17 cellular contexts compared by ENCODE assay signal in genomic region chr1:231186356-231187115, GRCh38. TPM values are rescaled to one million over a fixed set of nuclear protein-coding genes. Genes with fewer than 3 reads are reported as not detected.
DNase-seq lines count a peak whose midpoint lies in the region; ATAC-seq and TF ChIP-seq lines count a peak whose summit lies in the region.
"Had no signal": no experiment of that assay in that cellular context is flagged by ENCODE, and none has a peak within 500 bp of the region (broad histone marks: within the 10 kb centered on the region; RNA-seq: fewer than 3 reads in every experiment).

No MANE protein-coding gene starts in this region.

- H3K27me3 Mint-ChIP-seq in neural crest cell (ENCODE audit: low read depth), result peaks cover 49% of the 10 kb centered on the region

- H3K27ac Mint-ChIP-seq in neural crest cell (ENCODE audit: unreplicated experiment), result peak overlapping the region; percentile 13
- H3K27ac Mint-ChIP-seq: CD4-positive, alpha-beta memory T cell; GM23338; HFFc6 had no signal

- peaks cover 16% of the 10 kb centered on the region for H3K4me1 Mint-ChIP-seq in neural crest cell
- H3K4me1 Mint-ChIP-seq: CD4-positive, alpha-beta memory T cell had no signal

- no peak for ATAC-seq in GM21381 (IDR thresholded peaks at IDR 0.05; ENCODE audit: unreplicated experiment)
- ATAC-seq: A549, GM23338 had no signal

- no peak overlapping the region for H3K4me3 Mint-ChIP-seq in neural crest cell
- H3K4me3 Mint-ChIP-seq: CD4-positive, alpha-beta memory T cell; GM23338; HFFc6 had no signal

- H3K36me3 Mint-ChIP-seq in neural crest cell (ENCODE audit: low read depth), result no peaks in the 10 kb centered on the region
- H3K36me3 Mint-ChIP-seq: CD4-positive, alpha-beta memory T cell had no signal

- no peak for TF ChIP-seq CTCF in neural crest cell (conservative IDR thresholded peaks at IDR 0.05)

- H3K9me3 Mint-ChIP-seq in neural crest cell, result peaks cover 10% of the 10 kb centered on the region

- DNase-seq in activated effector memory CD4-positive, alpha-beta T cell treated with anti-CD3 and anti-CD28 coated beads, Interleukin-2, amount 50 U/mL, for 16 hours, result peak; percentile 28
- no peak for DNase-seq in activated effector memory CD4-positive, alpha-beta T cell treated with Interleukin-2 at 50 U/mL for 16 hours
- peak; percentile 52 for DNase-seq in cerebellum (ENCODE audit: low spot score)
- DNase-seq in neural crest cell (ENCODE audit: low read depth, low spot score), result no peak
- DNase-seq in amygdala (lab: John Stamatoyannopoulos, UW), result no peak
- no peak for DNase-seq in NCI-H526 treated with DMSO at 0.1 percent for 48 hours (lab: John Stamatoyannopoulos, UW)
- DNase-seq: AML-193; CD4-positive, alpha-beta memory T cell; DMS153; DMS79; GF-D8; H7; HFFc6 had no signal

RNA-seq across cellular contexts. Expression of gene TRIM67, which starts 24.7 kb away (rescaled TPM):
- total RNA-seq in cerebellum, result 29.4 TPM
- total RNA-seq in neural crest cell, result 1.6 and 1.9 TPM in 2 replicates
- total RNA-seq: CD4-positive, alpha-beta memory T cell; H7; HFFc6; HT1080 had no signal

RNA-seq across cellular contexts. Expression of gene GNPAT, which starts 54.5 kb away (rescaled TPM):
- total RNA-seq in cerebellum (43.5 TPM), neural crest cell (69.2 and 70.3 TPM in 2 replicates)

Comparison
In these comparisons a context has a peak if more than half of its experiments do, and no peak if none do; other contexts are left out.
1. DNase-seq: peak in activated effector memory CD4-positive, alpha-beta T cell treated with anti-CD3 and anti-CD28 coated beads, Interleukin-2, amount 50 U/mL, for 16 hours (single experiment) and cerebellum (single experiment); none in activated effector memory CD4-positive, alpha-beta T cell treated with Interleukin-2 at 50 U/mL for 16 hours (single experiment), neural crest cell (single experiment), amygdala (0 of 56) and NCI-H526 treated with DMSO at 0.1 percent for 48 hours (single experiment).
2. RNA of gene TRIM67, which starts 24.7 kb away (total RNA-seq): 29.4 TPM in cerebellum (single experiment); 1.6 to 1.9 TPM in neural crest cell; every median in the first group is over 10 times any median in the second.